25 cellular contexts compared by ENCODE assay signal in the genomic region with DNA sequence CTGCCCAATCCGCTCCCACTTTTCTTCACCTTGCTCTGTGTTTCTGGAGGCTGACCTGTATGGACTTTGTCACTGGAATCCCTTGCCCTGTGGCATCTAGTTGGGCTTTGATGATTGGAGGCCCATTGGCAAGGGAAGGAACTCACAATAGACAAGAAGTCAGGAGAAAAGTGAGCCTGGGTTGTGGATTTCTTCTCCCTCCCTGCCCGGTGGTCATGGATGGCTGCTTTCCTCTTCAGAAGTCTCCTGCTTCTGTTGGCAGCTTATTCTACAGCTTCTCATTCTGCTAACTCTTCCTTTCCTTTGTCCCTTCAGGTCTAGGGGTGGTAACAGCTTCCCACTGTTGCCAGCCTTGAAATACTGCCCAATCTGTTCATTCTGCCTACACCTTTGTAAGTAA. TPM values are rescaled to one million over a fixed set of nuclear protein-coding genes. Genes with fewer than 3 reads are reported as not detected.
DNase-seq lines count a peak whose midpoint lies in the region; ATAC-seq, FAIRE-seq and TF ChIP-seq lines count a peak whose summit lies in the region.
"Had no signal": no experiment of that assay in that cellular context is flagged by ENCODE, and none has a peak within 500 bp of the region (broad histone marks: within the 10 kb centered on the region; RNA-seq: fewer than 3 reads in every experiment).

No MANE protein-coding gene starts in this region.

- CTCF ChIA-PET in H1 (lab: Charles Lee; ENCODE audit: partially characterized antibody): interaction anchor here (1.7 kb wide), 1 partner anchor 9 kb away, joined by 3 read pairs; no protein-coding TSS in a partner anchor

- H3K36me3 ChIP-seq in H1 (ENCODE audit: control insufficient read depth in 2 of 4, insufficient read depth in 4 of 4, low read length in 3 of 4) (no peaks in the 10 kb centered on the region), rectal smooth muscle tissue (ENCODE audit: control insufficient read depth, insufficient read depth, low read length) (no peaks in the 10 kb centered on the region)
- H3K36me3 ChIP-seq: BE2C; BLaER1 treated with 17β-estradiol and CSF1 and Interleukin-3, amounts not matched to agents 10 nM and 100 nM had no signal

- 46% methylated on average over 2 of the region's 2 CpGs; no CpG with 5 or more reads in 1 of the 2 experiments for WGBS in H1 (ENCODE audit: extremely low coverage in 1 of 2, insufficient coverage in 1 of 2, insufficient read length in 1 of 2, insufficient replicate concordance in 2 of 2, low coverage in 1 of 2, low lambda C conversion rate in 2 of 2, missing lambda C conversion rate in 1 of 2), 2 experiments

- no peaks in the 10 kb centered on the region for H3K4me1 ChIP-seq in H1 (replicated peaks in 1 of 4; ENCODE audit: control insufficient read depth in 3 of 4, insufficient read depth in 4 of 4, low read length in 3 of 4)
- peaks cover 33% of the 10 kb centered on the region for H3K4me1 ChIP-seq in rectal smooth muscle tissue (ENCODE audit: control insufficient read depth, insufficient read depth, low read length)
- H3K4me1 ChIP-seq: A549, BE2C had no signal

- TF ChIP-seq RAD21 in H1 (IDR thresholded peaks at IDR 0.05 in 1 of 2, conservative IDR thresholded peaks at IDR 0.05 in 1 of 2; ENCODE audit: low read depth in 2 of 2, low read length in 2 of 2): no peak

- POLR2A ChIA-PET in H1 (lab: Charles Lee; ENCODE audit: partially characterized antibody): no interaction called here

- H4K20me1 ChIP-seq in H1 (replicated peaks in 1 of 2; ENCODE audit: control insufficient read depth in 1 of 2, insufficient read depth in 2 of 2, low read length in 2 of 2): no peaks in the 10 kb centered on the region
- H4K20me1 ChIP-seq: BLaER1 treated with 17β-estradiol and CSF1 and Interleukin-3, amounts not matched to agents 10 nM and 100 nM had no signal

- H3K4ac ChIP-seq in H1 (replicated peaks; ENCODE audit: insufficient read length, low read depth, low read length): no peak overlapping the region

- no peak overlapping the region for H3K56ac ChIP-seq in H1 (replicated peaks; ENCODE audit: insufficient read length, low read depth, low read length)

- no peaks in the 10 kb centered on the region for H3K27me3 ChIP-seq in H1 (replicated peaks in 1 of 4; ENCODE audit: control insufficient read depth in 3 of 4, extremely low read depth in 1 of 4, insufficient read depth in 3 of 4, low read length in 3 of 4)
- peaks cover 3% of the 10 kb centered on the region for H3K27me3 ChIP-seq in rectal smooth muscle tissue (ENCODE audit: control insufficient read depth, insufficient read depth, low read length)
- H3K27me3 ChIP-seq: BE2C; BLaER1 treated with 17β-estradiol and CSF1 and Interleukin-3, amounts not matched to agents 10 nM and 100 nM had no signal

- H2BK12ac ChIP-seq in H1 (ENCODE audit: low read depth, low read length): no peak overlapping the region

- H3K27ac ChIP-seq in H1 (ENCODE audit: low read depth, low read length) (no peak overlapping the region), rectal smooth muscle tissue (ENCODE audit: low read depth, low read length) (peak overlapping the region; percentile 56)
- H3K27ac ChIP-seq: A549; BLaER1 treated with 17β-estradiol and CSF1 and Interleukin-3, amounts not matched to agents 10 nM and 100 nM had no signal

- no peak overlapping the region for H3K23ac ChIP-seq in H1 (ENCODE audit: insufficient read length)

- no peaks in the 10 kb centered on the region for H3K79me2 ChIP-seq in H1 (ENCODE audit: control insufficient read depth in 1 of 2, insufficient read depth in 2 of 2, low read length in 2 of 2)

- peak overlapping the region; percentile 49 for H2BK120ac ChIP-seq in H1 (replicated peaks; ENCODE audit: low read depth, low read length)

- TF ChIP-seq CTCF in H1 (IDR thresholded peaks at IDR 0.05; ENCODE audit: control extremely low read depth in 1 of 3, insufficient read depth in 1 of 3, low read depth in 1 of 3, low read length in 3 of 3): no peak

- DNase-seq in DMS79 (lab: John Stamatoyannopoulos, UW) (peak; percentile 11), NCI-H446 treated with DMSO at 0.1 percent for 48 hours (lab: John Stamatoyannopoulos, UW) (peak; percentile 71), H1 (ENCODE audit: low read depth in 1 of 2, low spot score in 2 of 2) (no peak), urothelium cell line (ENCODE audit: low spot score) (no peak), H54 (ENCODE audit: insufficient read length, low spot score) (no peak), NCI-H1436 (lab: John Stamatoyannopoulos, UW) (no peak)
- DNase-seq: 8988T; ACHN; AML-193; BE2C; CD4-positive, alpha-beta T cell; CD8-positive, alpha-beta memory T cell; DMS 273 treated with DMSO at 0.1 percent for 48 hours; DND-41; H7; HCEC 1CT had no signal

- H3K9ac ChIP-seq in H1 (replicated peaks in 1 of 4; ENCODE audit: extremely low read depth in 1 of 4, low read depth in 3 of 4, low read length in 3 of 4) (no peak overlapping the region), rectal smooth muscle tissue (ENCODE audit: low read length) (no peak overlapping the region)
- H3K9ac ChIP-seq: BLaER1 treated with 17β-estradiol and CSF1 and Interleukin-3, amounts not matched to agents 10 nM and 100 nM had no signal

- H2AK5ac ChIP-seq in H1 (ENCODE audit: low read depth, low read length): no peak overlapping the region

- no peak overlapping the region for H2BK5ac ChIP-seq in H1 (ENCODE audit: low read depth, low read length)

- no peak overlapping the region for H2BK20ac ChIP-seq in H1 (ENCODE audit: low read length)

- H4K8ac ChIP-seq in H1 (ENCODE audit: extremely low read depth, insufficient read depth, low read length): no peak overlapping the region

- H2BK15ac ChIP-seq in H1 (ENCODE audit: low read length): no peak overlapping the region

- FAIRE-seq in H1 (lab: Jason Lieb, UNC): no peak
- FAIRE-seq in urothelium cell line (lab: Jason Lieb, UNC): no peak
- FAIRE-seq in H54 (lab: Jason Lieb, UNC): no peak
- FAIRE-seq: A549, D721Med, G401.6, GM19239 had no signal

- H2AFZ ChIP-seq in H1 (ENCODE audit: low read length): no peak overlapping the region
- H2AFZ ChIP-seq: GM23338 had no signal

- H3K79me1 ChIP-seq in H1 (ENCODE audit: low read depth, low read length): no peaks in the 10 kb centered on the region

- no peak for TF ChIP-seq POLR2A in H1 (IDR thresholded peaks at IDR 0.05; ENCODE audit: control extremely low read depth in 1 of 2, low read depth in 2 of 2, low read length in 2 of 2)
- no peak for TF ChIP-seq POLR2A in H54 (IDR thresholded peaks at IDR 0.05; ENCODE audit: low read depth, low read length)

- H3K9me3 ChIP-seq in H1 (ENCODE audit: insufficient read depth in 2 of 2, low read depth in 1 of 2, low read length in 1 of 2): no peaks in the 10 kb centered on the region
- H3K9me3 ChIP-seq: A549; BE2C; BLaER1 treated with 17β-estradiol and CSF1 and Interleukin-3, amounts not matched to agents 10 nM and 100 nM had no signal

- TF ChIP-seq EP300 in H1 (IDR thresholded peaks at IDR 0.05; ENCODE audit: borderline replicate concordance in 1 of 2, low read depth in 2 of 2, low read length in 2 of 2): no peak

- no peak for ATAC-seq in GM21529 (IDR thresholded peaks at IDR 0.05; ENCODE audit: unreplicated experiment)
- ATAC-seq: A549, GM23338 had no signal

- no peaks in the 10 kb centered on the region for H3K23me2 ChIP-seq in H1 (ENCODE audit: low read depth, low read length)

- no peak overlapping the region for H4K91ac ChIP-seq in H1 (replicated peaks; ENCODE audit: insufficient read length, low read length)

- H4K5ac ChIP-seq in H1 (ENCODE audit: insufficient read length, low read depth, low read length): no peak overlapping the region

- no peak overlapping the region for H3K14ac ChIP-seq in H1 (ENCODE audit: insufficient read length)

- H3K4me3 ChIP-seq in H1 (ENCODE audit: extremely low read depth in 1 of 4, insufficient read depth in 2 of 4, low read depth in 3 of 4, low read length in 4 of 4) (no peak overlapping the region), rectal smooth muscle tissue (ENCODE audit: low read length) (no peak overlapping the region)
- H3K4me3 ChIP-seq: A549; BLaER1 treated with 17β-estradiol and CSF1 and Interleukin-3, amounts not matched to agents 10 nM and 100 nM; GM23338 had no signal

- no peak overlapping the region for H3K4me2 ChIP-seq in H1 (ENCODE audit: insufficient read depth in 1 of 2, low read depth in 2 of 2, low read length in 2 of 2)
- H3K4me2 ChIP-seq: A549; BLaER1 treated with 17β-estradiol and CSF1 and Interleukin-3, amounts not matched to agents 10 nM and 100 nM; GM23338 had no signal

- H3K18ac ChIP-seq in H1 (ENCODE audit: extremely low read depth, low read length): no peak overlapping the region

TF ChIP-seq in H1, 55 proteins besides CTCF, POLR2A, EP300 and RAD21:
- no peak for TF ChIP-seq RXRA (IDR thresholded peaks at IDR 0.05; ENCODE audit: insufficient read depth, low read depth, low read length)
- TF ChIP-seq TAF7 (optimal IDR thresholded peaks at IDR 0.05; ENCODE audit: borderline replicate concordance, low read depth, low read length): no peak
- TF ChIP-seq BCL11A (IDR thresholded peaks at IDR 0.05; ENCODE audit: low read depth in 2 of 2, low read length in 2 of 2): no peak
- TF ChIP-seq CEBPB (IDR thresholded peaks at IDR 0.05; ENCODE audit: low read depth, low read length): no peak
- no peak for TF ChIP-seq RFX5 (IDR thresholded peaks at IDR 0.05; ENCODE audit: borderline replicate concordance, low read depth, low read length)

RNA-seq across cellular contexts. Expression of a gene that starts 13.9 kb away (rescaled TPM):
- total RNA-seq in H1 (2021; fragmentation: NEBNext Ultra II Directional; extraction: Animal tissue kit (Norgen Biotek cat#: 25700)): 0.78 TPM in 1 of 2 replicates, not detected in the other
- 0.05 and 0.06 TPM in 2 replicates for polyA plus RNA-seq in H1 (2011; rRNA removed)
- polyA plus RNA-seq in H1 (2011; cell fraction: cytosol; rRNA removed): 0.18 TPM
- polyA plus RNA-seq in H1 (2011; cell fraction: nucleus; rRNA removed): 0.23 TPM
- polyA plus RNA-seq in H1 (2012, experiment 1 of 2): 0.25 to 0.41 TPM (median 0.40 TPM) in 3 of 4 replicates, not detected in the other
- not detected for polyA plus RNA-seq in H1 (2012, experiment 2 of 2)
- polyA plus RNA-seq in H1 (2013, experiment 1 of 2): 0.16 TPM
- polyA plus RNA-seq in H1 (2013, experiment 2 of 2): 0.24 TPM
- 0.19 and 0.29 TPM in 2 replicates for polyA minus RNA-seq in H1 (2011; rRNA and poly(A)+ RNA removed)
- polyA minus RNA-seq in H1 (2011; cell fraction: cytosol; rRNA and poly(A)+ RNA removed): not detected
- not detected for polyA minus RNA-seq in H1 (2011; cell fraction: nucleus; rRNA and poly(A)+ RNA removed)
- total RNA-seq: CD4-positive, alpha-beta T cell; CD8-positive, alpha-beta memory T cell; GM23338 had no signal
- polyA plus RNA-seq: CD14-positive monocyte; CD8-positive, alpha-beta memory T cell had no signal

Comparison
In these comparisons a context has a peak if more than half of its experiments do, and no peak if none do; other contexts are left out.
1. DNase-seq: peak in DMS79 (single experiment) and NCI-H446 treated with DMSO at 0.1 percent for 48 hours (single experiment); none in H1 (0 of 2), urothelium cell line (single experiment), H54 (single experiment) and NCI-H1436 (single experiment).